In the genomic region with DNA sequence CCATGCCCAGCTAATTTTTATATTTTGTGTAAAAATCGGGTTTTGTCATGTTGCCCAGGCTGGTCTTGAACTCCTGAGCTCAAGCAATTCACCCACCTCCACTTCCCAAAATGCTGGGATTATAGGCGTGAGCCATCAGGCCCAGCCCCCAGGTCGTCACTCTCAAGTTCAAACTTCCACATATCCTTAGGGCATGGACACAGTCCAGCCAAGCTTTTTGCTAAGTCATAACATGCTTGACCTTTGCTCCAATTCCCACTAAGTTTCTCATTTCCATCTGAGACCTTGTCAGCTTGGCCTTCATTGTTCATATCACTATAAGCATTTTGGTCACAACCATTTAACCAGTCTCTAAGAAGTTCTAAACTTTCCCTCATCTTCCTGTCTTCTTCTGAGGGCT, we compare ENCODE assay signal across 20 cellular contexts.
"Had no signal": no experiment of that assay in that cellular context is flagged by ENCODE, and none has a peak within 500 bp of the region (broad histone marks: within the 10 kb centered on the region; RNA-seq: fewer than 3 reads in every experiment).

No MANE protein-coding gene starts in this region.

- H3K4me1 ChIP-seq: adrenal gland, colonic mucosa, gastroesophageal sphincter, lower lobe of right lung, tibial artery, uterus had no signal

- H3K9ac ChIP-seq: neural progenitor cell had no signal

- H3K27me3 ChIP-seq: adrenal gland, colonic mucosa, gastroesophageal sphincter, heart right ventricle, neural progenitor cell, tibial artery, uterus had no signal

- DNase-seq: activated CD4-positive, alpha-beta memory T cell treated with anti-CD3 and anti-CD28 coated beads for 36 hours; activated CD8-positive, alpha-beta memory T cell treated with anti-CD3 and anti-CD28 coated beads, Interleukin-2, amount 10 ng/mL, durations not matched to agents 7 days and 5 days; activated naive CD4-positive, alpha-beta T cell treated with anti-CD3 and anti-CD28 coated beads, Interleukin-2, amount 50 U/mL, for 16 hours; activated T-cell treated with anti-CD3 and anti-CD28 coated beads, Interleukin-2, amount 50 U/mL, for 24 hours; adrenal gland; caudate nucleus; colonic mucosa; effector CD4-positive, alpha-beta T cell; heart right ventricle; left colon; lower lobe of right lung; stimulated activated CD4-positive, alpha-beta T cell treated with anti-CD3 and anti-CD28 coated beads, Interleukin-15, amount 100 ng/mL, for 24 hours; stimulated activated CD4-positive, alpha-beta T cell treated with anti-CD3 and anti-CD28 coated beads, Interleukin-4, amount 100 ng/mL, for 1 hour; stimulated activated naive B cell treated with anti-CD40 and anti-IgM and Interleukin-4, amounts not matched to agents 10 μg/mL and 1 μg/mL and 100 μg/mL, for 72 hours; T-helper 17 cell; tibial artery; uterus; WERI-Rb-1 had no signal

- ATAC-seq: activated CD8-positive, alpha-beta memory T cell treated with anti-CD3 and anti-CD28 coated beads, Interleukin-2, amount 10 ng/mL, durations not matched to agents 7 days and 5 days; gastroesophageal sphincter; heart right ventricle; left colon; lower lobe of right lung; stimulated activated naive B cell treated with anti-CD40 and anti-IgM and Interleukin-4, amounts not matched to agents 10 μg/mL and 1 μg/mL and 100 μg/mL, for 72 hours; T-helper 17 cell had no signal

- H3K27ac ChIP-seq: adrenal gland, colonic mucosa, gastroesophageal sphincter, heart right ventricle, lower lobe of right lung, neural progenitor cell, tibial artery, uterus, WERI-Rb-1 had no signal

- H3K9me3 ChIP-seq: adrenal gland, colonic mucosa, gastroesophageal sphincter, lower lobe of right lung, tibial artery, uterus had no signal

- H2AFZ ChIP-seq: neural progenitor cell had no signal

- H3K4me2 ChIP-seq: neural progenitor cell had no signal

- H3K36me3 ChIP-seq: adrenal gland, colonic mucosa, gastroesophageal sphincter, heart right ventricle, lower lobe of right lung, neural progenitor cell, tibial artery, uterus, WERI-Rb-1 had no signal

- H3K4me3 ChIP-seq: adrenal gland, colonic mucosa, gastroesophageal sphincter, heart right ventricle, lower lobe of right lung, neural progenitor cell, tibial artery, uterus had no signal
